Comparison of ENCODE assay signal across 1 cellular context in genomic region chr1:234478481-234479309, GRCh38.
A peak's percentile ranks its signal among the peaks of the same experiment; 100 is the strongest.
TF ChIP-seq lines count a peak whose summit lies in the region.

A gene with protein sequence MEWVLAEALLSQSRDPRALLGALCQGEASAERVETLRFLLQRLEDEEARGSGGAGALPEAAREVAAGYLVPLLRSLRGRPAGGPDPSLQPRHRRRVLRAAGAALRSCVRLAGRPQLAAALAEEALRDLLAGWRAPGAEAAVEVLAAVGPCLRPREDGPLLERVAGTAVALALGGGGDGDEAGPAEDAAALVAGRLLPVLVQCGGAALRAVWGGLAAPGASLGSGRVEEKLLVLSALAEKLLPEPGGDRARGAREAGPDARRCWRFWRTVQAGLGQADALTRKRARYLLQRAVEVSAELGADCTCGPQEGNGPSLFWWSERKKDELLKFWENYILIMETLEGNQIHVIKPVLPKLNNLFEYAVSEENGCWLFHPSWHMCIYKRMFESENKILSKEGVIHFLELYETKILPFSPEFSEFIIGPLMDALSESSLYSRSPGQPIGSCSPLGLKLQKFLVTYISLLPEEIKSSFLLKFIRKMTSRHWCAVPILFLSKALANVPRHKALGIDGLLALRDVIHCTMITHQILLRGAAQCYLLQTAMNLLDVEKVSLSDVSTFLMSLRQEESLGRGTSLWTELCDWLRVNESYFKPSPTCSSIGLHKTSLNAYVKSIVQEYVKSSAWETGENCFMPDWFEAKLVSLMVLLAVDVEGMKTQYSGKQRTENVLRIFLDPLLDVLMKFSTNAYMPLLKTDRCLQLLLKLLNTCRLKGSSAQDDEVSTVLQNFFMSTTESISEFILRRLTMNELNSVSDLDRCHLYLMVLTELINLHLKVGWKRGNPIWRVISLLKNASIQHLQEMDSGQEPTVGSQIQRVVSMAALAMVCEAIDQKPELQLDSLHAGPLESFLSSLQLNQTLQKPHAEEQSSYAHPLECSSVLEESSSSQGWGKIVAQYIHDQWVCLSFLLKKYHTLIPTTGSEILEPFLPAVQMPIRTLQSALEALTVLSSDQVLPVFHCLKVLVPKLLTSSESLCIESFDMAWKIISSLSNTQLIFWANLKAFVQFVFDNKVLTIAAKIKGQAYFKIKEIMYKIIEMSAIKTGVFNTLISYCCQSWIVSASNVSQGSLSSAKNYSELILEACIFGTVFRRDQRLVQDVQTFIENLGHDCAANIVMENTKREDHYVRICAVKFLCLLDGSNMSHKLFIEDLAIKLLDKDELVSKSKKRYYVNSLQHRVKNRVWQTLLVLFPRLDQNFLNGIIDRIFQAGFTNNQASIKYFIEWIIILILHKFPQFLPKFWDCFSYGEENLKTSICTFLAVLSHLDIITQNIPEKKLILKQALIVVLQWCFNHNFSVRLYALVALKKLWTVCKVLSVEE (N-terminal part only) (minus strand): TSS chr1:234479179. CDS start chr1:234479103, 76 bp downstream.

TF ChIP-seq in HepG2, 621 proteins besides CTCF, POLR2A, EP300 and RAD21 (continued from another document and continues in another):
- TF ChIP-seq, protein P1, sequence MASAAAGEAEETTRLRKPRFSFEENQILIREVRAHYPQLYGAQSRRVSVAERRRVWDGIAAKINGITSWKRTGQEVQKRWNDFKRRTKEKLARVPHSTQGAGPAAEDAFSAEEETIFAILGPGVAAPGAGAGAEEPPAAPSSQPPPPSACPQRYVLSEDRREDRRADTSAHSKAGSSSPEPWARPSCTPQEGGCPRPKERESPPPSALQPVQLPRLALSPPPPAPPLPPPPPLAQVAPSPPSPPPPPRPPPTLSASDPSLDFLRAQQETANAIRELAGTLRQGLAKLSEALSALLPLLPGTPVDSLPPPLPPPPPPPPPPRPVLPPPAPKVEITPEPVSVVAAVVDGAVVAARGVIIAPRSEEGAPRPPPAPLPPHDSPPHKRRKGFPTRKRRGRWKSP (CRISPR knock-in tag; IDR thresholded peaks at IDR 0.05) = peak; percentile 94
- TF ChIP-seq, protein P2, sequence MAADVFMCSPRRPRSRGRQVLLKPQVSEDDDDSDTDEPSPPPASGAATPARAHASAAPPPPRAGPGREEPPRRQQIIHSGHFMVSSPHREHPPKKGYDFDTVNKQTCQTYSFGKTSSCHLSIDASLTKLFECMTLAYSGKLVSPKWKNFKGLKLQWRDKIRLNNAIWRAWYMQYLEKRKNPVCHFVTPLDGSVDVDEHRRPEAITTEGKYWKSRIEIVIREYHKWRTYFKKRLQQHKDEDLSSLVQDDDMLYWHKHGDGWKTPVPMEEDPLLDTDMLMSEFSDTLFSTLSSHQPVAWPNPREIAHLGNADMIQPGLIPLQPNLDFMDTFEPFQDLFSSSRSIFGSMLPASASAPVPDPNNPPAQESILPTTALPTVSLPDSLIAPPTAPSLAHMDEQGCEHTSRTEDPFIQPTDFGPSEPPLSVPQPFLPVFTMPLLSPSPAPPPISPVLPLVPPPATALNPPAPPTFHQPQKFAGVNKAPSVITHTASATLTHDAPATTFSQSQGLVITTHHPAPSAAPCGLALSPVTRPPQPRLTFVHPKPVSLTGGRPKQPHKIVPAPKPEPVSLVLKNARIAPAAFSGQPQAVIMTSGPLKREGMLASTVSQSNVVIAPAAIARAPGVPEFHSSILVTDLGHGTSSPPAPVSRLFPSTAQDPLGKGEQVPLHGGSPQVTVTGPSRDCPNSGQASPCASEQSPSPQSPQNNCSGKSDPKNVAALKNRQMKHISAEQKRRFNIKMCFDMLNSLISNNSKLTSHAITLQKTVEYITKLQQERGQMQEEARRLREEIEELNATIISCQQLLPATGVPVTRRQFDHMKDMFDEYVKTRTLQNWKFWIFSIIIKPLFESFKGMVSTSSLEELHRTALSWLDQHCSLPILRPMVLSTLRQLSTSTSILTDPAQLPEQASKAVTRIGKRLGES (CRISPR knock-in tag; IDR thresholded peaks at IDR 0.05; ENCODE audit: borderline replicate concordance) = no peak
- TF ChIP-seq SALL2 (CRISPR knock-in tag; IDR thresholded peaks at IDR 0.05) (peak; percentile 53; the same call in 1 of the 2 replicates), ZNF10 (CRISPR knock-in tag; IDR thresholded peaks at IDR 0.05; ENCODE audit: borderline replicate concordance, low read depth) (no peak), MLLT10 (CRISPR knock-in tag; IDR thresholded peaks at IDR 0.05) (no peak), SPEN (CRISPR knock-in tag; IDR thresholded peaks at IDR 0.05; ENCODE audit: low read depth) (peak; percentile 48; the same call in 1 of the 2 replicates), ZNF496 (CRISPR knock-in tag; IDR thresholded peaks at IDR 0.05; ENCODE audit: insufficient replicate concordance) (no peak), ZNF737 (CRISPR knock-in tag; IDR thresholded peaks at IDR 0.05; ENCODE audit: borderline replicate concordance) (no peak), NFAT5 (CRISPR knock-in tag; IDR thresholded peaks at IDR 0.05) (no peak), KDM5A (IDR thresholded peaks at IDR 0.05; ENCODE audit: borderline replicate concordance, low read length) (peak; percentile 65; the same call in 1 of the 2 replicates), CAMTA2 (CRISPR knock-in tag; IDR thresholded peaks at IDR 0.05; ENCODE audit: borderline replicate concordance) (0 out of 2 replicates have a peak, but pooled peaks have one; percentile 43), ATM (IDR thresholded peaks at IDR 0.05; ENCODE audit: borderline replicate concordance) (no peak), ZBTB7A (CRISPR knock-in tag; IDR thresholded peaks at IDR 0.05) (no peak), ARNT2 (CRISPR knock-in tag; IDR thresholded peaks at IDR 0.05; ENCODE audit: low read depth) (peak; percentile 63; the same call in 1 of the 2 replicates), HDAC1 (CRISPR knock-in tag; IDR thresholded peaks at IDR 0.05) (peak; percentile 46; the same call in 1 of the 2 replicates), RXRA (CRISPR knock-in tag; IDR thresholded peaks at IDR 0.05) (no peak; the same call in 1 of the 2 replicates), ZNF768 (CRISPR knock-in tag; IDR thresholded peaks at IDR 0.05) (peak; percentile 32; the same call in 1 of the 2 replicates), PCBP2 (optimal IDR thresholded peaks at IDR 0.05; ENCODE audit: low read depth, low read length, poor library complexity, severe bottlenecking) (no peak), NRL (CRISPR knock-in tag; IDR thresholded peaks at IDR 0.05; ENCODE audit: borderline replicate concordance) (peak; percentile 73; the same call in 1 of the 2 replicates), YY1 (IDR thresholded peaks at IDR 0.05; ENCODE audit: insufficient read depth, insufficient replicate concordance, low read depth, low read length) (peak; percentile 71), ZHX2 (IDR thresholded peaks at IDR 0.05; ENCODE audit: low read depth) (no peak), ZHX2 (CRISPR knock-in tag; IDR thresholded peaks at IDR 0.05; ENCODE audit: borderline replicate concordance) (peak; percentile 76; the same call in 1 of the 2 replicates), ZNF747 (CRISPR knock-in tag; IDR thresholded peaks at IDR 0.05; ENCODE audit: borderline replicate concordance) (no peak)
- TF ChIP-seq, protein P3, sequence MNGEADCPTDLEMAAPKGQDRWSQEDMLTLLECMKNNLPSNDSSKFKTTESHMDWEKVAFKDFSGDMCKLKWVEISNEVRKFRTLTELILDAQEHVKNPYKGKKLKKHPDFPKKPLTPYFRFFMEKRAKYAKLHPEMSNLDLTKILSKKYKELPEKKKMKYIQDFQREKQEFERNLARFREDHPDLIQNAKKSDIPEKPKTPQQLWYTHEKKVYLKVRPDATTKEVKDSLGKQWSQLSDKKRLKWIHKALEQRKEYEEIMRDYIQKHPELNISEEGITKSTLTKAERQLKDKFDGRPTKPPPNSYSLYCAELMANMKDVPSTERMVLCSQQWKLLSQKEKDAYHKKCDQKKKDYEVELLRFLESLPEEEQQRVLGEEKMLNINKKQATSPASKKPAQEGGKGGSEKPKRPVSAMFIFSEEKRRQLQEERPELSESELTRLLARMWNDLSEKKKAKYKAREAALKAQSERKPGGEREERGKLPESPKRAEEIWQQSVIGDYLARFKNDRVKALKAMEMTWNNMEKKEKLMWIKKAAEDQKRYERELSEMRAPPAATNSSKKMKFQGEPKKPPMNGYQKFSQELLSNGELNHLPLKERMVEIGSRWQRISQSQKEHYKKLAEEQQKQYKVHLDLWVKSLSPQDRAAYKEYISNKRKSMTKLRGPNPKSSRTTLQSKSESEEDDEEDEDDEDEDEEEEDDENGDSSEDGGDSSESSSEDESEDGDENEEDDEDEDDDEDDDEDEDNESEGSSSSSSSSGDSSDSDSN (CRISPR knock-in tag; IDR thresholded peaks at IDR 0.05) = no peak; the same call in 1 of the 2 replicates
- TF ChIP-seq, protein P4, sequence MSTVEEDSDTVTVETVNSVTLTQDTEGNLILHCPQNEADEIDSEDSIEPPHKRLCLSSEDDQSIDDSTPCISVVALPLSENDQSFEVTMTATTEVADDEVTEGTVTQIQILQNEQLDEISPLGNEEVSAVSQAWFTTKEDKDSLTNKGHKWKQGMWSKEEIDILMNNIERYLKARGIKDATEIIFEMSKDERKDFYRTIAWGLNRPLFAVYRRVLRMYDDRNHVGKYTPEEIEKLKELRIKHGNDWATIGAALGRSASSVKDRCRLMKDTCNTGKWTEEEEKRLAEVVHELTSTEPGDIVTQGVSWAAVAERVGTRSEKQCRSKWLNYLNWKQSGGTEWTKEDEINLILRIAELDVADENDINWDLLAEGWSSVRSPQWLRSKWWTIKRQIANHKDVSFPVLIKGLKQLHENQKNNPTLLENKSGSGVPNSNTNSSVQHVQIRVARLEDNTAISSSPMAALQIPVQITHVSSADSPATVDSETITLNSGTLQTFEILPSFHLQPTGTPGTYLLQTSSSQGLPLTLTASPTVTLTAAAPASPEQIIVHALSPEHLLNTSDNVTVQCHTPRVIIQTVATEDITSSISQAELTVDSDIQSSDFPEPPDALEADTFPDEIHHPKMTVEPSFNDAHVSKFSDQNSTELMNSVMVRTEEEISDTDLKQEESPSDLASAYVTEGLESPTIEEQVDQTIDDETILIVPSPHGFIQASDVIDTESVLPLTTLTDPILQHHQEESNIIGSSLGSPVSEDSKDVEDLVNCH (CRISPR knock-in tag; IDR thresholded peaks at IDR 0.05) = no peak
